In the genomic region with DNA sequence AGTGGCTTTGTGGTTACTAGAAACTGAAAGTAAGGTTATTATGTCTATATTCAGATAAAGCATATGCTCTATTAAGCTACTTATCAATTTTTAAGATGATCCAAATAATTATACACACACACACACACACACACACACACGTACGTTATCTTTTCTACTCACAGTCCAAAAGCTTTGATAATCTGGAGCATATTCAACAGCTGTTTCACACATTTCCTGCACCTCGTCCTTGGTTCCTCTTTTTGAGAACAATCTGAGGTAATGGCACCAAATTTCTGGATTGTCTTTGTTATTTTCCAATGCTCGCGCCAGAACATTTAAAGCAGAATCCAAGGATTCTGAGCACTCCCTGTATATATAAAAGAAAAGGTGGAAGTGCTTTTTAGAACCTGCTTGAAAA, we compare ENCODE assay signal across 1 cellular context.
TF ChIP-seq lines count a peak whose summit lies in the region.

No MANE protein-coding gene starts in this region.

TF ChIP-seq in GM12878, 131 proteins besides CTCF, POLR2A, EP300 and RAD21:
- TF ChIP-seq ZNF207 (IDR thresholded peaks at IDR 0.05; ENCODE audit: borderline replicate concordance): no peak
- TF ChIP-seq SPI1 (IDR thresholded peaks at IDR 0.05; ENCODE audit: borderline replicate concordance, insufficient read depth, low read depth, low read length): peak; percentile 62
- 0 out of 2 replicates have a peak, but pooled peaks have one; percentile 17 for TF ChIP-seq NFIC (IDR thresholded peaks at IDR 0.05; ENCODE audit: low read depth, low read length)
- peak; percentile 57 for TF ChIP-seq ATF7 (IDR thresholded peaks at IDR 0.05; ENCODE audit: low read depth)
- peak; percentile 38; the same call in 1 of the 2 replicates for TF ChIP-seq MTA2 (IDR thresholded peaks at IDR 0.05; ENCODE audit: low read depth)
- TF ChIP-seq IKZF2 (IDR thresholded peaks at IDR 0.05): peak; percentile 67 to 73; a peak in 3 of 4 replicates
- TF ChIP-seq MEF2A (IDR thresholded peaks at IDR 0.05; ENCODE audit: insufficient read depth, low read depth, low read length): no peak
- no peak for TF ChIP-seq HDGF (IDR thresholded peaks at IDR 0.05)
- TF ChIP-seq, protein P1, sequence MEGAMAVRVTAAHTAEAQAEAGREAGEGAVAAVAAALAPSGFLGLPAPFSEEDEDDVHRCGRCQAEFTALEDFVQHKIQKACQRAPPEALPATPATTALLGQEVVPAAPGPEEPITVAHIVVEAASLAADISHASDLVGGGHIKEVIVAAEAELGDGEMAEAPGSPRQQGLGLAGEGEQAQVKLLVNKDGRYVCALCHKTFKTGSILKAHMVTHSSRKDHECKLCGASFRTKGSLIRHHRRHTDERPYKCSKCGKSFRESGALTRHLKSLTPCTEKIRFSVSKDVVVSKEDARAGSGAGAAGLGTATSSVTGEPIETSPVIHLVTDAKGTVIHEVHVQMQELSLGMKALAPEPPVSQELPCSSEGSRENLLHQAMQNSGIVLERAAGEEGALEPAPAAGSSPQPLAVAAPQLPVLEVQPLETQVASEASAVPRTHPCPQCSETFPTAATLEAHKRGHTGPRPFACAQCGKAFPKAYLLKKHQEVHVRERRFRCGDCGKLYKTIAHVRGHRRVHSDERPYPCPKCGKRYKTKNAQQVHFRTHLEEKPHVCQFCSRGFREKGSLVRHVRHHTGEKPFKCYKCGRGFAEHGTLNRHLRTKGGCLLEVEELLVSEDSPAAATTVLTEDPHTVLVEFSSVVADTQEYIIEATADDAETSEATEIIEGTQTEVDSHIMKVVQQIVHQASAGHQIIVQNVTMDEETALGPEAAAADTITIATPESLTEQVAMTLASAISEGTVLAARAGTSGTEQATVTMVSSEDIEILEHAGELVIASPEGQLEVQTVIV (IDR thresholded peaks at IDR 0.05; ENCODE audit: borderline replicate concordance, partially characterized antibody): no peak
- no peak for TF ChIP-seq EGR1 (IDR thresholded peaks at IDR 0.05; ENCODE audit: borderline replicate concordance in 1 of 2, low read depth in 2 of 2, low read length in 2 of 2)
- 0 out of 2 replicates have a peak, but pooled peaks have one; percentile 5 for TF ChIP-seq RUNX3 (IDR thresholded peaks at IDR 0.05; ENCODE audit: low read length)
- TF ChIP-seq NR2F1 (conservative IDR thresholded peaks at IDR 0.05): no peak
- TF ChIP-seq NBN (IDR thresholded peaks at IDR 0.05): 0 out of 2 replicates have a peak, but pooled peaks have one; percentile 37
- peak; percentile 53 for TF ChIP-seq IKZF1 (conservative IDR thresholded peaks at IDR 0.05)
- no peak for TF ChIP-seq BMI1 (IDR thresholded peaks at IDR 0.05; ENCODE audit: borderline replicate concordance)
- peak; percentile 44; the same call in 1 of the 2 replicates for TF ChIP-seq DPF2 (IDR thresholded peaks at IDR 0.05)
- 0 out of 2 replicates have a peak, but pooled peaks have one; percentile 20 for TF ChIP-seq TCF7 (IDR thresholded peaks at IDR 0.05; ENCODE audit: borderline replicate concordance)
- TF ChIP-seq, protein P2, sequence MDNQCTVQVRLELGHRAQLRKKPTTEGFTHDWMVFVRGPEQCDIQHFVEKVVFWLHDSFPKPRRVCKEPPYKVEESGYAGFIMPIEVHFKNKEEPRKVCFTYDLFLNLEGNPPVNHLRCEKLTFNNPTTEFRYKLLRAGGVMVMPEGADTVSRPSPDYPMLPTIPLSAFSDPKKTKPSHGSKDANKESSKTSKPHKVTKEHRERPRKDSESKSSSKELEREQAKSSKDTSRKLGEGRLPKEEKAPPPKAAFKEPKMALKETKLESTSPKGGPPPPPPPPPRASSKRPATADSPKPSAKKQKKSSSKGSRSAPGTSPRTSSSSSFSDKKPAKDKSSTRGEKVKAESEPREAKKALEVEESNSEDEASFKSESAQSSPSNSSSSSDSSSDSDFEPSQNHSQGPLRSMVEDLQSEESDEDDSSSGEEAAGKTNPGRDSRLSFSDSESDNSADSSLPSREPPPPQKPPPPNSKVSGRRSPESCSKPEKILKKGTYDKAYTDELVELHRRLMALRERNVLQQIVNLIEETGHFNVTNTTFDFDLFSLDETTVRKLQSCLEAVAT (IDR thresholded peaks at IDR 0.05): 0 out of 2 replicates have a peak, but pooled peaks have one; percentile 34
TF ChIP-seq in GM12878: peak in this region for 11.
